In genomic region chr6:27791182-27791939, GRCh38 we compare ENCODE assay signal across 8 cellular contexts.
A peak's percentile ranks its signal among the peaks of the same experiment; 100 is the strongest.
DNase-seq lines count a peak whose midpoint lies in the region; ATAC-seq and TF ChIP-seq lines count a peak whose summit lies in the region.

No MANE protein-coding gene starts in this region.

- H3K9ac ChIP-seq in MM.1S (ENCODE audit: low read length) = no peak overlapping the region

- no peak overlapping the region for H3K27ac ChIP-seq in MM.1S (ENCODE audit: low read length)

- peaks cover 20% of the 10 kb centered on the region for H3K4me1 Mint-ChIP-seq in stimulated activated memory B cell treated with anti-CD40 and anti-IgM and Interleukin-4, amounts not matched to agents 10 μg/mL and 1 μg/mL and 100 μg/mL, for 72 hours

- peak overlapping the region; percentile 72 for H3K4me3 Mint-ChIP-seq in stimulated activated memory B cell treated with anti-CD40 and anti-IgM and Interleukin-4, amounts not matched to agents 10 μg/mL and 1 μg/mL and 100 μg/mL, for 72 hours

- peaks cover 16% of the 10 kb centered on the region for H3F3A ChIP-seq in MM.1S (ENCODE audit: insufficient read depth, low read length)

- peak overlapping the region; percentile 83 for H3K4me2 ChIP-seq in MM.1S (ENCODE audit: low read depth, low read length)

- no peak for TF ChIP-seq CTCF in MM.1S (IDR thresholded peaks at IDR 0.05; ENCODE audit: low read length)

- H3K79me2 ChIP-seq in MM.1S (ENCODE audit: low read length) = no peaks in the 10 kb centered on the region

- no peaks in the 10 kb centered on the region for H3K9me2 ChIP-seq in MM.1S (replicated peaks; ENCODE audit: insufficient read depth, low read length)

- H3K27me3 Mint-ChIP-seq in stimulated activated memory B cell treated with anti-CD40 and anti-IgM and Interleukin-4, amounts not matched to agents 10 μg/mL and 1 μg/mL and 100 μg/mL, for 72 hours = peaks cover 7% of the 10 kb centered on the region

- H3K36me3 Mint-ChIP-seq in stimulated activated memory B cell treated with anti-CD40 and anti-IgM and Interleukin-4, amounts not matched to agents 10 μg/mL and 1 μg/mL and 100 μg/mL, for 72 hours = no peaks in the 10 kb centered on the region

- H3K36me3 ChIP-seq in MM.1S (replicated peaks; ENCODE audit: insufficient read depth, low read length) = no peaks in the 10 kb centered on the region

- peak overlapping the region; percentile 72 for H3K4me3 ChIP-seq in MM.1S (ENCODE audit: low read length)

- peaks cover 26% of the 10 kb centered on the region for H3K4me1 ChIP-seq in MM.1S (ENCODE audit: low read length)

- DNase-seq in GM04503 (ENCODE audit: low read depth) (peak; percentile 52), MM.1S (no peak), SKM-1 treated with dmso at 0.1 percent for 144 hours (lab: John Stamatoyannopoulos, UW; ENCODE audit: unreplicated experiment) (peak; percentile 58), cerebellum (ENCODE audit: low spot score) (peak; percentile 40), kidney glomerular epithelial cell (lab: John Stamatoyannopoulos, UW) (peak; percentile 86), T-helper 9 cell (no peak)

- H3K9me3 ChIP-seq in MM.1S (replicated peaks; ENCODE audit: insufficient read depth, low read length) = no peaks in the 10 kb centered on the region

- peak overlapping the region; percentile 77 for H2AFZ ChIP-seq in MM.1S (ENCODE audit: low read length)

- no peaks in the 10 kb centered on the region for H3K9me3 Mint-ChIP-seq in stimulated activated memory B cell treated with anti-CD40 and anti-IgM and Interleukin-4, amounts not matched to agents 10 μg/mL and 1 μg/mL and 100 μg/mL, for 72 hours

- no peak for ATAC-seq in stimulated activated memory B cell treated with anti-CD40 and anti-IgM and Interleukin-4, amounts not matched to agents 10 μg/mL and 1 μg/mL and 100 μg/mL, for 72 hours
- ATAC-seq in HG03097 (IDR thresholded peaks at IDR 0.05; ENCODE audit: low FRiP score, unreplicated experiment) = no peak

- no peaks in the 10 kb centered on the region for H4K20me1 ChIP-seq in MM.1S (ENCODE audit: insufficient read depth, low read length)

- H3K27ac Mint-ChIP-seq in stimulated activated memory B cell treated with anti-CD40 and anti-IgM and Interleukin-4, amounts not matched to agents 10 μg/mL and 1 μg/mL and 100 μg/mL, for 72 hours = peak overlapping the region; percentile 11

- no peaks in the 10 kb centered on the region for H3K27me3 ChIP-seq in MM.1S (replicated peaks; ENCODE audit: insufficient read depth, low read length)

Comparison
In these comparisons a context has a peak if more than half of its experiments do, and no peak if none do; other contexts are left out.
1. DNase-seq: peak in GM04503 (single experiment), SKM-1 treated with dmso at 0.1 percent for 144 hours (single experiment), cerebellum (single experiment) and kidney glomerular epithelial cell (single experiment); none in MM.1S (single experiment) and T-helper 9 cell (single experiment).